Comparison of ENCODE assay signal across 27 cellular contexts in genomic region chr2:230982126-230982525, GRCh38. TPM values are rescaled to one million over a fixed set of nuclear protein-coding genes. Genes with fewer than 3 reads are reported as not detected.
DNase-seq lines count a peak whose midpoint lies in the region; ATAC-seq, FAIRE-seq and TF ChIP-seq lines count a peak whose summit lies in the region.
"Had no signal": no experiment of that assay in that cellular context is flagged by ENCODE, and none has a peak within 500 bp of the region (broad histone marks: within the 10 kb centered on the region; RNA-seq: fewer than 3 reads in every experiment).

No MANE protein-coding gene starts in this region.

- no peaks in the 10 kb centered on the region for H3K36me3 ChIP-seq in CD8-positive, alpha-beta memory T cell (ENCODE audit: insufficient read depth, low read length)
- H3K36me3 ChIP-seq: gastrocnemius medialis, right atrium auricular region, SJCRH30 had no signal

- H3K27ac Mint-ChIP-seq in CD8-positive, alpha-beta memory T cell: peak overlapping the region in 6 of 8 donors; percentile 9 to 89 (median 68)
- peak overlapping the region; percentile 43 for H3K27ac Mint-ChIP-seq in activated CD8-positive, alpha-beta T cell treated with anti-CD3 and anti-CD28 coated beads for 36 hours
- H3K27ac Mint-ChIP-seq in memory B cell: peak overlapping the region; percentile 22
- H3K27ac Mint-ChIP-seq: activated T-helper 2 cell treated with anti-CD3 and anti-CD28 coated beads, Interferon-gamma antibody, Interleukin-2, Interleukin-4, amounts not matched to agents 10 μg/mL and 5 μg/mL and 100 μg/mL, durations not matched to agents 14 hours and 24 hours and 36 hours; immature natural killer cell had no signal

- intact Hi-C loops in activated CD8-positive, alpha-beta T cell treated with anti-CD3 and anti-CD28 coated beads for 36 hours (cut with micrococcal nuclease): no loop called here

- CTCF ChIA-PET in CD8-positive, alpha-beta memory T cell (lab: Charles Lee): interaction anchor here (1.2 to 10.0 kb wide), 5 partner anchors 56 to 158 kb away, joined by 4 to 129 read pairs (median 36); partner anchors contain the start of gene GPR55
- CTCF ChIA-PET in activated CD8-positive, alpha-beta T cell treated with anti-CD3 and anti-CD28 coated beads for 36 hours (lab: Charles Lee): interaction anchor here (0.6 to 10.6 kb wide), 5 partner anchors 32 to 158 kb away, joined by 3 to 437 read pairs (median 4); partner anchors contain the start of gene GPR55

- no peaks in the 10 kb centered on the region for H3K9me3 ChIP-seq in CD8-positive, alpha-beta memory T cell (ENCODE audit: low read length)
- H3K9me3 ChIP-seq: gastrocnemius medialis, right atrium auricular region had no signal

- H3K4me3 Mint-ChIP-seq in CD8-positive, alpha-beta memory T cell: peak overlapping the region in 5 of 7 donors; percentile 37 to 77 (median 68)
- peak overlapping the region; percentile 67 for H3K4me3 Mint-ChIP-seq in activated CD8-positive, alpha-beta T cell treated with anti-CD3 and anti-CD28 coated beads for 36 hours
- H3K4me3 Mint-ChIP-seq in memory B cell: no peak overlapping the region

- H3K36me3 Mint-ChIP-seq in CD8-positive, alpha-beta memory T cell: peaks cover 0 to 3% (median 0%) of the 10 kb centered on the region in 3 donors
- H3K36me3 Mint-ChIP-seq in activated CD8-positive, alpha-beta T cell treated with anti-CD3 and anti-CD28 coated beads for 36 hours (ENCODE audit: low read depth): peaks cover 3% of the 10 kb centered on the region
- no peaks in the 10 kb centered on the region for H3K36me3 Mint-ChIP-seq in memory B cell
- H3K36me3 Mint-ChIP-seq: T-cell had no signal

- TF ChIP-seq CTCF in activated CD8-positive, alpha-beta T cell treated with anti-CD3 and anti-CD28 coated beads for 36 hours (IDR thresholded peaks at IDR 0.05): no peak

- no peak overlapping the region for H3K27ac ChIP-seq in CD8-positive, alpha-beta memory T cell (ENCODE audit: low read depth, low read length)
- H3K27ac ChIP-seq: gastrocnemius medialis, right atrium auricular region, SJCRH30 had no signal

- POLR2A ChIA-PET in CD8-positive, alpha-beta memory T cell (lab: Charles Lee): no interaction called here
- POLR2A ChIA-PET in activated CD8-positive, alpha-beta T cell treated with anti-CD3 and anti-CD28 coated beads for 36 hours (lab: Charles Lee): interaction anchor here (0.7 to 6.6 kb wide), 3 partner anchors 7 to 58 kb away, joined by 3 to 86 read pairs (median 4); partner anchors contain the start of gene GPR55

- no peak for ATAC-seq in activated CD8-positive, alpha-beta T cell treated with anti-CD3 and anti-CD28 coated beads for 36 hours
- ATAC-seq in memory B cell (ENCODE audit: low read depth): no peak
- no peak for ATAC-seq in HG03108 (IDR thresholded peaks at IDR 0.05; ENCODE audit: unreplicated experiment)
- ATAC-seq: gastrocnemius medialis had no signal

- TF ChIP-seq POLR2A in GM12891 (IDR thresholded peaks at IDR 0.05; ENCODE audit: low read depth, low read length): no peak

- H3K4me1 ChIP-seq in CD8-positive, alpha-beta memory T cell (ENCODE audit: insufficient read depth, low read length): peaks cover 30% of the 10 kb centered on the region
- H3K4me1 ChIP-seq: SJCRH30 had no signal

- DNase-seq in CD8-positive, alpha-beta memory T cell: no peak
- DNase-seq in GM12891 (ENCODE audit: insufficient read length, low spot score) (no peak), memory B cell (ENCODE audit: low spot score in 2 of 2) (no peak), NCI-H2171 treated with DMSO at 0.1 percent for 48 hours (lab: John Stamatoyannopoulos, UW) (no peak), GF-D8 (lab: John Stamatoyannopoulos, UW) (no peak)
- DNase-seq in activated CD8-positive, alpha-beta T cell treated with anti-CD3 and anti-CD28 coated beads for 36 hours: no peak
- DNase-seq: activated CD4-positive, CD25-positive, alpha-beta regulatory T cell treated with anti-CD3 and anti-CD28 coated beads, Interleukin-2, amount 50 U/mL, for 72 hours; C1 segment of cervical spinal cord; EL; gastrocnemius medialis; hypothalamus; Karpas-422; left colon; mammary epithelial cell; NCI-H1417 treated with DMSO at 0.1 percent for 48 hours; NCI-H446 treated with DMSO at 0.1 percent for 48 hours; NCI-H82; SJCRH30 had no signal

- no peaks in the 10 kb centered on the region for H3K27me3 ChIP-seq in CD8-positive, alpha-beta memory T cell (ENCODE audit: insufficient read depth, low read length, poor library complexity, severe bottlenecking)
- H3K27me3 ChIP-seq: right atrium auricular region had no signal

- peaks cover 35 to 82% (median 71%) of the 10 kb centered on the region in 3 donors for H3K4me1 Mint-ChIP-seq in CD8-positive, alpha-beta memory T cell
- H3K4me1 Mint-ChIP-seq in activated CD8-positive, alpha-beta T cell treated with anti-CD3 and anti-CD28 coated beads for 36 hours (ENCODE audit: low read depth): peaks cover 80% of the 10 kb centered on the region
- H3K4me1 Mint-ChIP-seq in memory B cell: peaks cover 18% of the 10 kb centered on the region

- no peaks in the 10 kb centered on the region for H3K9me3 Mint-ChIP-seq in CD8-positive, alpha-beta memory T cell
- no peaks in the 10 kb centered on the region for H3K9me3 Mint-ChIP-seq in activated CD8-positive, alpha-beta T cell treated with anti-CD3 and anti-CD28 coated beads for 36 hours
- no peaks in the 10 kb centered on the region for H3K9me3 Mint-ChIP-seq in memory B cell
- H3K9me3 Mint-ChIP-seq: activated naive CD4-positive, alpha-beta T cell treated with anti-CD3 and anti-CD28 coated beads, Interleukin-2, amount 50 U/mL, for 72 hours; activated T-helper 2 cell treated with anti-CD3 and anti-CD28 coated beads, Interferon-gamma antibody, Interleukin-2, Interleukin-4, amounts not matched to agents 10 μg/mL and 5 μg/mL and 100 μg/mL, durations not matched to agents 14 hours and 24 hours and 36 hours; immature natural killer cell; T-cell had no signal

- peak; percentile 85 for FAIRE-seq in GM12891 (lab: Jason Lieb, UNC)

- peaks cover 0 to 3% of the 10 kb centered on the region in 2 donors for H3K27me3 Mint-ChIP-seq in CD8-positive, alpha-beta memory T cell
- H3K27me3 Mint-ChIP-seq in activated CD8-positive, alpha-beta T cell treated with anti-CD3 and anti-CD28 coated beads for 36 hours: no peaks in the 10 kb centered on the region
- peaks cover 6% of the 10 kb centered on the region for H3K27me3 Mint-ChIP-seq in memory B cell
- H3K27me3 Mint-ChIP-seq: T-cell had no signal

- H3K4me3 ChIP-seq in CD8-positive, alpha-beta memory T cell (ENCODE audit: low read length): no peak overlapping the region
- H3K4me3 ChIP-seq: gastrocnemius medialis, right atrium auricular region, SJCRH30 had no signal

TF ChIP-seq in GM12891, 5 proteins besides CTCF, POLR2A, EP300 and RAD21:
- TF ChIP-seq SPI1 (IDR thresholded peaks at IDR 0.05; ENCODE audit: low read depth, low read length): no peak
- no peak for TF ChIP-seq TAF1 (IDR thresholded peaks at IDR 0.05; ENCODE audit: low read depth, low read length)
- TF ChIP-seq POLR2AphosphoS5 (IDR thresholded peaks at IDR 0.05; ENCODE audit: low read depth, low read length): no peak
- no peak for TF ChIP-seq POU2F2 (IDR thresholded peaks at IDR 0.05; ENCODE audit: low read depth, low read length)
- no peak for TF ChIP-seq PAX5 (IDR thresholded peaks at IDR 0.05; ENCODE audit: insufficient read depth, low read length, severe bottlenecking)

RNA-seq across cellular contexts. Expression of gene SPATA3, which starts 13.8 kb away (rescaled TPM):
- under 1 TPM in 1 of 2 experiments, not detected in 1; 0.24 TPM for total RNA-seq in CD8-positive, alpha-beta memory T cell
- polyA plus RNA-seq in CD8-positive, alpha-beta memory T cell: not detected
- not detected for polyA plus RNA-seq in GM12891 (2012; ENCODE audit: low read depth, missing spikeins)
- total RNA-seq in activated CD8-positive, alpha-beta T cell treated with anti-CD3 and anti-CD28 coated beads for 36 hours: under 1 TPM; 0.59 to 0.76 TPM
- total RNA-seq: activated T-helper 2 cell treated with anti-CD3 and anti-CD28 coated beads, Interferon-gamma antibody, Interleukin-2, Interleukin-4, amounts not matched to agents 10 μg/mL and 5 μg/mL and 100 μg/mL, durations not matched to agents 14 hours and 24 hours and 36 hours; dermis microvascular lymphatic vessel endothelial cell; gastrocnemius medialis; left colon; mammary epithelial cell; right atrium auricular region; SJCRH30; T-cell; temporal lobe; urinary bladder had no signal
- polyA plus RNA-seq: immature natural killer cell, mammary epithelial cell, urinary bladder had no signal

RNA-seq across cellular contexts. Expression of gene C2orf72, which starts 55.2 kb away (rescaled TPM):
- total RNA-seq in CD8-positive, alpha-beta memory T cell: under 1 TPM in 1 of 2 experiments, not detected in 1; 0.18 TPM
- polyA plus RNA-seq in CD8-positive, alpha-beta memory T cell: not detected
- polyA plus RNA-seq in GM12891 (2012; ENCODE audit: low read depth, missing spikeins): 0.82 TPM
- 1 to 10 TPM; 2.6 to 5.1 TPM for total RNA-seq in activated CD8-positive, alpha-beta T cell treated with anti-CD3 and anti-CD28 coated beads for 36 hours
- total RNA-seq: dermis microvascular lymphatic vessel endothelial cell, SJCRH30 had no signal
- polyA plus RNA-seq: immature natural killer cell had no signal

RNA-seq across cellular contexts. Expression of gene GPR55, which starts 57.1 kb away (rescaled TPM):
- total RNA-seq in CD8-positive, alpha-beta memory T cell: 10 to 100 TPM; 11.1 to 11.6 TPM
- 3.5 TPM for polyA plus RNA-seq in CD8-positive, alpha-beta memory T cell
- 20.8 TPM for polyA plus RNA-seq in GM12891 (2012; ENCODE audit: low read depth, missing spikeins)
- total RNA-seq in activated CD8-positive, alpha-beta T cell treated with anti-CD3 and anti-CD28 coated beads for 36 hours: 1 to 10 TPM; 5.0 to 5.3 TPM
- total RNA-seq: dermis microvascular lymphatic vessel endothelial cell, gastrocnemius medialis, mammary epithelial cell, right atrium auricular region, temporal lobe had no signal
- polyA plus RNA-seq: immature natural killer cell, mammary epithelial cell had no signal
